ENCODE assay signal across 1 cellular context in the genomic region with DNA sequence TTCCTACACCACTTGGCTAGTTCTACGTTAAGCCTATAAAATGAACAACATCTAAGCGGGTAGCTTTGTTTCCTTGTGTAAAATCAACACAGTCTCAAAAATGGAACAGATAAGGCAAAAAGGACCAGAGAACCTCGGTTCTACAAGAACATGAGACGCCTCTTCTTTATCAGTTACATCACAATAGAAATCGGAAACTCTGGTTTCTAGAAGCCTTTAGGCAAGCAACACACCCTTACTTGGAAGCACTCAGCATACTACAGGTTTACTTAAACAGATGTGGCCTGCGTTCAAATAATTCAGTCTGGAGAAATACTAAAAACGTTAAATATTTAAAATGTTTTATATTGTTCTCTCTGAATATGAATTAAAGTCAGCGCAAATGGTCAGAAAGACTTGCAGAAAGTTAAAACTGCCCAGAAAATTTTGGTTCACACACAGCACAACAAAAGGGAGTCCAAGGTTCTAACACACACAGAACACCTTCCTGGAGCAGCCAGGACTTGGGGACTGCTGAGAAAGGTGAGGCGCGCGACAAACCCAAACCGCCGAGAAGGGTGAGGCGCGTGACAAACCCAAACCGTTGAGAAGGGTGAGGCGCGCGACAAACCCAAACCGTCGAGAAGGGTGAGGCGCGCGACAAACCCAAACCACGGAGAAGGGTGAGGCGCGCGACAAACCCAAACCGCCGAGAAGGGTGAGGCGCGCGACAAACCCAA.
A peak's percentile ranks its signal among the peaks of the same experiment; 100 is the strongest.
TF ChIP-seq lines count a peak whose summit lies in the region.

No MANE protein-coding gene starts in this region.

TF ChIP-seq in K562, 482 proteins besides CTCF, POLR2A, EP300 and RAD21:
- TF ChIP-seq, protein P1, sequence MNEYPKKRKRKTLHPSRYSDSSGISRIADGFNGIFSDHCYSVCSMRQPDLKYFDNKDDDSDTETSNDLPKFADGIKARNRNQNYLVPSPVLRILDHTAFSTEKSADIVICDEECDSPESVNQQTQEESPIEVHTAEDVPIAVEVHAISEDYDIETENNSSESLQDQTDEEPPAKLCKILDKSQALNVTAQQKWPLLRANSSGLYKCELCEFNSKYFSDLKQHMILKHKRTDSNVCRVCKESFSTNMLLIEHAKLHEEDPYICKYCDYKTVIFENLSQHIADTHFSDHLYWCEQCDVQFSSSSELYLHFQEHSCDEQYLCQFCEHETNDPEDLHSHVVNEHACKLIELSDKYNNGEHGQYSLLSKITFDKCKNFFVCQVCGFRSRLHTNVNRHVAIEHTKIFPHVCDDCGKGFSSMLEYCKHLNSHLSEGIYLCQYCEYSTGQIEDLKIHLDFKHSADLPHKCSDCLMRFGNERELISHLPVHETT (CRISPR knock-in tag; conservative IDR thresholded peaks at IDR 0.05 in 1 of 2, IDR thresholded peaks at IDR 0.05 in 1 of 2), result 0 out of 4 replicates have a peak, but pooled peaks of 1 of the 2 experiments have one; percentile 25
- TF ChIP-seq EWSR1 (IDR thresholded peaks at IDR 0.05; ENCODE audit: borderline replicate concordance, low read depth, partially characterized antibody), result no peak
